Comparison of ENCODE assay signal across 8 cellular contexts in genomic region chr6:53647437-53648094, GRCh38. TPM values are rescaled to one million over a fixed set of nuclear protein-coding genes. Genes with fewer than 3 reads are reported as not detected.
A peak's percentile ranks its signal among the peaks of the same experiment; 100 is the strongest.
DNase-seq lines count a peak whose midpoint lies in the region; ATAC-seq, FAIRE-seq and TF ChIP-seq lines count a peak whose summit lies in the region.

No MANE protein-coding gene starts in this region.

- H3K14ac ChIP-seq in mesenchymal stem cell (ENCODE audit: low read length in 2 of 2): no peak overlapping the region

- H2AFZ ChIP-seq in mesenchymal stem cell (ENCODE audit: low read depth, low read length): no peak overlapping the region

- intact Hi-C loops in activated naive CD4-positive, alpha-beta T cell treated with anti-CD3 and anti-CD28 coated beads for 36 hours (cut with micrococcal nuclease): loop anchor here (1.0 kb wide), 1 partner anchor 154 kb away; no protein-coding TSS in a partner anchor
- intact Hi-C loops in activated B cell treated with CpG ODN at 0.5 μM for 24 hours (cut with micrococcal nuclease): loop anchor here (1.0 to 5.0 kb wide), 3 partner anchors 147 to 975 kb away; partner anchors contain the start of gene TMEM14A
- intact Hi-C loops in pancreas (cut with DNase I): loop anchor here in 1 of 3 donors (10.0 kb wide), 2 partner anchors 123 to 153 kb away; no protein-coding TSS in a partner anchor
- intact Hi-C loops in esophagus muscularis mucosa (cut with DNase I): no loop called here

- no peaks in the 10 kb centered on the region for H3K36me3 ChIP-seq in pancreas
- H3K36me3 ChIP-seq in mesenchymal stem cell (ENCODE audit: control insufficient read depth in 1 of 2, insufficient read depth in 2 of 2, low read depth in 1 of 2, low read length in 2 of 2): no peaks in the 10 kb centered on the region
- H3K36me3 ChIP-seq in esophagus muscularis mucosa: peaks cover 0 to 6% (median 0%) of the 10 kb centered on the region in 4 donors

- H3K4me3 ChIP-seq in pancreas (no peak overlapping the region), mesenchymal stem cell (ENCODE audit: insufficient read depth in 1 of 2, low read depth in 1 of 2, low read length in 2 of 2) (no peak overlapping the region), esophagus muscularis mucosa (no peak overlapping the region)

- H3K4ac ChIP-seq in mesenchymal stem cell (ENCODE audit: low read depth in 1 of 2, low read length in 2 of 2): no peak overlapping the region

- no peak overlapping the region for H2BK120ac ChIP-seq in mesenchymal stem cell (ENCODE audit: low read depth, low read length)

- no peak for TF ChIP-seq POLR2A in esophagus muscularis mucosa (IDR thresholded peaks at IDR 0.05; ENCODE audit: low read depth)

- no peak overlapping the region for H2AK5ac ChIP-seq in mesenchymal stem cell (ENCODE audit: low read length, severe bottlenecking)

- H3K4me3 Mint-ChIP-seq in activated naive CD4-positive, alpha-beta T cell treated with anti-CD3 and anti-CD28 coated beads for 36 hours: no peak overlapping the region
- H3K4me3 Mint-ChIP-seq in activated B cell treated with CpG ODN at 0.5 μM for 24 hours: no peak overlapping the region

- H2BK12ac ChIP-seq in mesenchymal stem cell (ENCODE audit: low read length in 2 of 2): no peak overlapping the region

- H3K9me3 Mint-ChIP-seq in activated naive CD4-positive, alpha-beta T cell treated with anti-CD3 and anti-CD28 coated beads for 36 hours: no peaks in the 10 kb centered on the region
- H3K9me3 Mint-ChIP-seq in activated B cell treated with CpG ODN at 0.5 μM for 24 hours: no peaks in the 10 kb centered on the region

- ATAC-seq in HG03280 (IDR thresholded peaks at IDR 0.05; ENCODE audit: unreplicated experiment) (peak; percentile 64), activated B cell treated with CpG ODN at 0.5 μM for 24 hours (ENCODE audit: low read depth) (peak; percentile 38), pancreas (no peak)

- H3K18ac ChIP-seq in mesenchymal stem cell (ENCODE audit: low read depth in 1 of 2, low read length in 2 of 2): no peak overlapping the region

- no peaks in the 10 kb centered on the region for H3K27me3 Mint-ChIP-seq in activated naive CD4-positive, alpha-beta T cell treated with anti-CD3 and anti-CD28 coated beads for 36 hours (ENCODE audit: low read depth)
- H3K27me3 Mint-ChIP-seq in activated B cell treated with CpG ODN at 0.5 μM for 24 hours: peaks cover 2% of the 10 kb centered on the region

- CTCF ChIA-PET in activated naive CD4-positive, alpha-beta T cell treated with anti-CD3 and anti-CD28 coated beads for 36 hours (lab: Charles Lee): interaction anchor here (0.6 to 3.2 kb wide), 5 partner anchors 65 to 594 kb away, joined by 3 to 16 read pairs (median 3); partner anchors contain the start of gene GCLC
- CTCF ChIA-PET in activated B cell treated with CpG ODN at 0.5 μM for 24 hours (lab: Charles Lee): interaction anchor here (0.8 to 1.6 kb wide), 8 partner anchors 71 to 163 kb away, joined by 3 to 5 read pairs (median 4); partner anchors contain the start of gene GCLC

- H2BK15ac ChIP-seq in mesenchymal stem cell (ENCODE audit: low read depth, poor library complexity, severe bottlenecking): no peak overlapping the region

- H3K23ac ChIP-seq in mesenchymal stem cell (ENCODE audit: low read length in 2 of 2): no peak overlapping the region

- DNase-seq in activated naive CD4-positive, alpha-beta T cell treated with anti-CD3 and anti-CD28 coated beads for 36 hours: peak; percentile 60
- DNase-seq in activated naive CD4-positive, alpha-beta T cell (lab: John Stamatoyannopoulos, UW): no peak
- DNase-seq in activated B cell treated with CpG ODN at 0.5 μM for 24 hours (no peak), pancreas (no peak), mesenchymal stem cell (no peak), esophagus muscularis mucosa (ENCODE audit: extremely low spot score) (no peak), NCI-H2171 treated with DMSO at 0.1 percent for 48 hours (lab: John Stamatoyannopoulos, UW) (no peak)

- peaks cover 28% of the 10 kb centered on the region for H3K4me1 Mint-ChIP-seq in activated naive CD4-positive, alpha-beta T cell treated with anti-CD3 and anti-CD28 coated beads for 36 hours (ENCODE audit: low read depth)
- peaks cover 25% of the 10 kb centered on the region for H3K4me1 Mint-ChIP-seq in activated B cell treated with CpG ODN at 0.5 μM for 24 hours

- H3K27ac ChIP-seq in pancreas: no peak overlapping the region
- H3K27ac ChIP-seq in mesenchymal stem cell (ENCODE audit: low read length, poor library complexity, severe bottlenecking): no peak overlapping the region
- no peak overlapping the region for H3K27ac ChIP-seq in esophagus muscularis mucosa (replicated peaks in 1 of 4)

- no peak for TF ChIP-seq EP300 in esophagus muscularis mucosa (IDR thresholded peaks at IDR 0.05)

- no peaks in the 10 kb centered on the region for H3K79me1 ChIP-seq in mesenchymal stem cell (replicated peaks; ENCODE audit: low read length, poor library complexity, severe bottlenecking)

- no peak overlapping the region for H3K9ac ChIP-seq in mesenchymal stem cell (ENCODE audit: low read length)

- H3K4me2 ChIP-seq in mesenchymal stem cell (ENCODE audit: low read length, poor library complexity, severe bottlenecking): no peak overlapping the region

- H3K4me1 ChIP-seq in pancreas (peaks cover 0 to 5% (median 0%) of the 10 kb centered on the region in 3 donors), mesenchymal stem cell (ENCODE audit: control insufficient read depth, insufficient read depth, low read depth, low read length) (peaks cover 10% of the 10 kb centered on the region), esophagus muscularis mucosa (peaks cover 25 to 40% (median 28%) of the 10 kb centered on the region in 4 donors)

- POLR2A ChIA-PET in activated B cell treated with CpG ODN at 0.5 μM for 24 hours (lab: Charles Lee): interaction anchor here (1.7 kb wide), 1 partner anchor 99 kb away, joined by 6 read pairs; no protein-coding TSS in a partner anchor

- peak; percentile 49 for FAIRE-seq in pancreas (lab: Jason Lieb, UNC)

- no peak overlapping the region for H4K8ac ChIP-seq in mesenchymal stem cell (ENCODE audit: low read length)

- TF ChIP-seq CTCF in activated B cell treated with CpG ODN at 0.5 μM for 24 hours (IDR thresholded peaks at IDR 0.05) (no peak), pancreas (IDR thresholded peaks at IDR 0.05) (no peak), esophagus muscularis mucosa (IDR thresholded peaks at IDR 0.05) (no peak)

- H3K27me3 ChIP-seq in pancreas (no peaks in the 10 kb centered on the region), mesenchymal stem cell (ENCODE audit: control insufficient read depth in 1 of 2, insufficient read depth in 1 of 2, low read length in 2 of 2) (peaks cover 0 to 5% of the 10 kb centered on the region in 2 experiments), esophagus muscularis mucosa (no peaks in the 10 kb centered on the region)

- H3K9me3 ChIP-seq in pancreas (no peaks in the 10 kb centered on the region), mesenchymal stem cell (ENCODE audit: control insufficient read depth, low read length) (no peaks in the 10 kb centered on the region), esophagus muscularis mucosa (no peaks in the 10 kb centered on the region)

- H4K91ac ChIP-seq in mesenchymal stem cell (ENCODE audit: low read length): no peak overlapping the region

- H2BK5ac ChIP-seq in mesenchymal stem cell (ENCODE audit: low read depth, low read length, poor library complexity, severe bottlenecking): no peak overlapping the region

- no peaks in the 10 kb centered on the region for H3K36me3 Mint-ChIP-seq in activated naive CD4-positive, alpha-beta T cell treated with anti-CD3 and anti-CD28 coated beads for 36 hours (ENCODE audit: low read depth)
- H3K36me3 Mint-ChIP-seq in activated B cell treated with CpG ODN at 0.5 μM for 24 hours (ENCODE audit: low read depth): no peaks in the 10 kb centered on the region

- WGBS in pancreas, 2 donors: 76 to 80% methylated on average over 5 of the region's 5 CpGs
- 85% methylated on average over 4 of the region's 5 CpGs for WGBS in mesenchymal stem cell
- WGBS in esophagus muscularis mucosa: 70% methylated on average over 5 of the region's 5 CpGs

- H3K27ac Mint-ChIP-seq in activated naive CD4-positive, alpha-beta T cell treated with anti-CD3 and anti-CD28 coated beads for 36 hours: peak overlapping the region; percentile 12
- peak overlapping the region; percentile 69 for H3K27ac Mint-ChIP-seq in activated B cell treated with CpG ODN at 0.5 μM for 24 hours

RNA-seq across cellular contexts. Expression of gene KLHL31, which starts 18.0 kb away (rescaled TPM):
- under 1 TPM; 0.10 to 0.15 TPM for total RNA-seq in activated naive CD4-positive, alpha-beta T cell treated with anti-CD3 and anti-CD28 coated beads for 36 hours
- total RNA-seq in activated B cell treated with CpG ODN at 0.5 μM for 24 hours (0.13 TPM in 1 of 2 replicates, not detected in the other), pancreas (under 1 TPM; 0.12 to 0.81 (median 0.29) TPM), esophagus muscularis mucosa (under 1 TPM in 1 of 4 donors, not detected in 3; under 0.01 TPM)
- polyA plus RNA-seq in pancreas: under 1 TPM; 0.35 to 0.38 TPM
- polyA plus RNA-seq in mesenchymal stem cell (2013, experiment 1 of 2): 0.01 TPM
- polyA plus RNA-seq in mesenchymal stem cell (2013, experiment 2 of 2): 0.04 TPM

Comparison
In these comparisons a context has a peak if more than half of its experiments do, and no peak if none do; other contexts are left out.
1. ATAC-seq: peak in HG03280 (single experiment) and activated B cell treated with CpG ODN at 0.5 μM for 24 hours (single experiment); none in pancreas (0 of 4).